Comparison of ENCODE assay signal across 8 cellular contexts in the genomic region with DNA sequence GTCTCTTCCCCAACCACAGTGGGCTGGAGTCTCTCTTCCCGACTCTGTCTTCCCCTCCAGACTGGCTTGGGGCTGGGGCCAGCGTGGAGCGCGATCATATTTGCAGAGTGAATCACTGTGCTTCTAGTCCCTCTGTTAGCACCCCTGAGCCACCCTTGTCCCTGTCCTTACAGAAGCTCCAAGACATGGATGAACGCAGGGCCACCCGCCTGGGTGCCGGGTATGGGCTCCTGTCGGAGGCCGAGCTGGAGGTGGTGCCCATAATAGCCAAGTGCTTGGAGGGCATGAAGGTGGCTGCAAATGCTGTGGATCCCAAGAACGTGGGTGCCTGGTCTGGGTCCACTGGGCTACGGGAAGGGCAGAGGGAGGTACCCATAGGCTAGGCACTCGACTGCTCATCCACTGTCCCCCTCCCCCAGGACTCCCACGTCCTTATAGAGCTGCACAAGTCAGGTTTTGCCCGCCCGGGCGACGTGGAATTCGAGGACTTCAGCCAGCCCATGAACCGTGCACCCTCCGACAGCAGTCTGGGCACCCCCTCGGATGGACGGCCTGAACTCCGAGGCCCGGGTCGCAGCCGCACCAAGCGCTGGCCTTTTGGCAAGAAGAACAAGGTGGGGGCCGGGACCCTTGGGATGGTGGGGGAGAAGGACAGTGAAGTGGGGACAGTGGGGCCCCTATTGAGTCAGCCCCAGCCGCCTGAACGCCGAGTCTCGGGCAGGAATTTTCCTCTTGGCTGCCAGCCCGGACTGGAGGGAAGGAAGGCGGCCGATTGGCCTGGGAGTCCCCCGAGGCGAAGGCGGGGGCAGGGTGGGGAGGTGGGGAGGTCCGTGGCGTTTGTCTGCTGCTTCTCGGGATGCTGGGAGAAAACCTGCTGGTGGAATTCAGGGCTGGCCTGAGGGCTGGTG. TPM values are rescaled to one million over a fixed set of nuclear protein-coding genes. Genes with fewer than 3 reads are reported as not detected.
A peak's percentile ranks its signal among the peaks of the same experiment; 100 is the strongest.
DNase-seq lines count a peak whose midpoint lies in the region; ATAC-seq, FAIRE-seq and TF ChIP-seq lines count a peak whose summit lies in the region.

No MANE protein-coding gene starts in this region.

- H3K36me3 ChIP-seq in HAP-1 (replicated peaks) (peaks cover 77% of the 10 kb centered on the region), small intestine (ENCODE audit: control insufficient read depth in 2 of 2, insufficient read depth in 2 of 2, low read length in 2 of 2) (peaks cover 2 to 7% of the 10 kb centered on the region in 2 donors), WERI-Rb-1 (peaks cover 65% of the 10 kb centered on the region)

- DNase-seq in HAP-1 (ENCODE audit: low spot score in 2 of 2) = peak; percentile 11 to 62
- peak in 44 of 56 donors; percentile 6 to 72 (median 44) for DNase-seq in amygdala (lab: John Stamatoyannopoulos, UW)
- DNase-seq in hypothalamus (lab: John Stamatoyannopoulos, UW) = peak in 43 of 51 donors; percentile 3 to 83 (median 58)
- DNase-seq in small intestine = peak; percentile 62
- no peak for DNase-seq in COLO829 (ENCODE audit: low spot score)
- no peak for DNase-seq in WERI-Rb-1

- TF ChIP-seq CTCF in WERI-Rb-1 (IDR thresholded peaks at IDR 0.05; ENCODE audit: low read depth, low read length) = no peak

- no peak for FAIRE-seq in small intestine (lab: Jason Lieb, UNC)

- H3K27ac ChIP-seq in small intestine (ENCODE audit: low read depth in 1 of 2, low read length in 1 of 2) = peak overlapping the region; percentile 50 to 77
- no peak overlapping the region for H3K27ac ChIP-seq in WERI-Rb-1

- no peaks in the 10 kb centered on the region for H3K9me3 ChIP-seq in HAP-1
- no peaks in the 10 kb centered on the region for H3K9me3 ChIP-seq in small intestine (ENCODE audit: control insufficient read depth, low read depth)
- no peaks in the 10 kb centered on the region for H3K9me3 ChIP-seq in WERI-Rb-1 (ENCODE audit: severe bottlenecking)

- H3K4me3 ChIP-seq in HAP-1 (no peak overlapping the region), small intestine (ENCODE audit: low read depth in 1 of 2, low read length in 2 of 2) (no peak overlapping the region), WERI-Rb-1 (ENCODE audit: low read depth, low read length) (no peak overlapping the region)

- WGBS in small intestine, 3 donors = 25 to 45% (median 36%) methylated on average over 40 to 41 of the region's 41 CpGs

- H3K4me1 ChIP-seq in HAP-1 (peaks cover 15% of the 10 kb centered on the region), small intestine (ENCODE audit: control insufficient read depth in 2 of 2, insufficient read depth in 1 of 2, low read depth in 1 of 2, low read length in 1 of 2) (peaks cover 0 to 4% of the 10 kb centered on the region in 2 donors)

- ATAC-seq in GM18873 (IDR thresholded peaks at IDR 0.05; ENCODE audit: low FRiP score, unreplicated experiment) (no peak), GM19397 (IDR thresholded peaks at IDR 0.05; ENCODE audit: unreplicated experiment) (no peak)

- no peaks in the 10 kb centered on the region for H3K27me3 ChIP-seq in HAP-1 (ENCODE audit: low read depth)
- H3K27me3 ChIP-seq in small intestine (ENCODE audit: control insufficient read depth in 2 of 2, insufficient read depth in 2 of 2, low read length in 2 of 2) = no peaks in the 10 kb centered on the region
- H3K27me3 ChIP-seq in WERI-Rb-1 (ENCODE audit: insufficient read depth, low read depth, severe bottlenecking) = no peaks in the 10 kb centered on the region

- in situ Hi-C loops in HAP-1 (cut with MboI; ENCODE audit: low sequenced_read_pairs) = no loop called here

RNA-seq across cellular contexts. Expression of a gene that starts 5.2 kb away (rescaled TPM):
- polyA plus RNA-seq in small intestine = 100 to 1,000 TPM in 1 of 3 donors, 10 to 100 TPM in 2; 42.1 to 141 (median 68.6) TPM

RNA-seq across cellular contexts. Expression of a gene that starts 7.3 kb away (rescaled TPM):
- 100 to 1,000 TPM in 2 of 3 donors, 10 to 100 TPM in 1; 75.4 to 128 (median 103) TPM for polyA plus RNA-seq in small intestine

RNA-seq across cellular contexts. Expression of a gene that starts 22.6 kb away (rescaled TPM):
- polyA plus RNA-seq in small intestine = 10 to 100 TPM; 23.9 to 71.6 (median 55.0) TPM

RNA-seq across cellular contexts. Expression of a gene that starts 24.2 kb away (rescaled TPM):
- 100 to 1,000 TPM in 1 of 3 donors, 10 to 100 TPM in 1, 1 to 10 TPM in 1; 9.5 to 552 (median 16.1) TPM for polyA plus RNA-seq in small intestine

RNA-seq across cellular contexts. Expression of a gene that starts 27.9 kb away (rescaled TPM):
- 1 to 10 TPM; 2.5 to 3.5 (median 3.2) TPM for polyA plus RNA-seq in small intestine

Comparison
In these comparisons a context has a peak if more than half of its experiments do, and no peak if none do; other contexts are left out.
1. DNase-seq: peak in HAP-1 (2 of 2), amygdala (44 of 56), hypothalamus (43 of 51) and small intestine (single experiment); none in COLO829 (single experiment) and WERI-Rb-1 (single experiment).